ENCODE assay signal across 1 cellular context in genomic region chr11:65856689-65857499, GRCh38.
TF ChIP-seq lines count a peak whose summit lies in the region.

No MANE protein-coding gene starts in this region.

TF ChIP-seq in WTC11, 78 proteins besides CTCF, POLR2A, EP300 and RAD21 (continued from another document):
- peak; percentile 68; the same call in 1 of the 2 replicates for TF ChIP-seq ARID4B (CRISPR knock-in tag; IDR thresholded peaks at IDR 0.05; ENCODE audit: borderline replicate concordance)
- no peak for TF ChIP-seq ERG (CRISPR knock-in tag; IDR thresholded peaks at IDR 0.05)
- TF ChIP-seq SMAD3 (CRISPR knock-in tag; IDR thresholded peaks at IDR 0.05; ENCODE audit: borderline replicate concordance), result no peak
- TF ChIP-seq, protein P1, sequence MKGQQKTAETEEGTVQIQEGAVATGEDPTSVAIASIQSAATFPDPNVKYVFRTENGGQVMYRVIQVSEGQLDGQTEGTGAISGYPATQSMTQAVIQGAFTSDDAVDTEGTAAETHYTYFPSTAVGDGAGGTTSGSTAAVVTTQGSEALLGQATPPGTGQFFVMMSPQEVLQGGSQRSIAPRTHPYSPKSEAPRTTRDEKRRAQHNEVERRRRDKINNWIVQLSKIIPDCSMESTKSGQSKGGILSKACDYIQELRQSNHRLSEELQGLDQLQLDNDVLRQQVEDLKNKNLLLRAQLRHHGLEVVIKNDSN (CRISPR knock-in tag; IDR thresholded peaks at IDR 0.05), result peak; percentile 96
